Comparison of ENCODE assay signal across 10 cellular contexts in the genomic region with DNA sequence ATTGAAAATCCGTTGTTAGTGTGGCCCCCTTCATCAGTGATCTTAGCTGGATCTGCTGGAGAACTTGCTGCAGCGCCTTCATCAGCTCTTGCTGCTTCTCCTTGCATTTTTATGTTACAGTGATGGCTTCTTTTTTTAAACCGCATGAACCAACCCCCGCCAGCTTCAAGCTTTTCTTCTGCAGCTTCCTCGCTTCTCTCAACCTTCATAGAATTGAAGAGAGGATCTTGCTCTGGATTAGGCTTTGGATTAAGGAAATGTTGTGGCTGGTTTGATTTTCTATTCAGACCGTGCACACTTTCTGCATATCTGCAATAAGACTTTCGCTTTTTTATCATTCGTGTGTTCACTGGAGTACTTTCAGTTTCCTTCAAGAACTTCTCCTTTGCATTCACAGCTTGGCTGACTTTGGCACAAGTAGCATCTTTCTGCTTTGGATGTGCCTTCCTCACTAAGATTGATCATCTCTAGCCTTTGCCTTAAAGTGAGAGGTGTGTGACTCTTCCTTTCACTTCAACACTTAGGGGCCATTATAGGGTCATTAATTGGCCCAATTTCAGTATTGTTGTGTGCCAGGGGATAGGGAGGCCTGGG. TPM values are rescaled to one million over a fixed set of nuclear protein-coding genes. Genes with fewer than 3 reads are reported as not detected.
DNase-seq lines count a peak whose midpoint lies in the region; ATAC-seq, FAIRE-seq and TF ChIP-seq lines count a peak whose summit lies in the region.
"Had no signal": no experiment of that assay in that cellular context is flagged by ENCODE, and none has a peak within 500 bp of the region (broad histone marks: within the 10 kb centered on the region; RNA-seq: fewer than 3 reads in every experiment).

No MANE protein-coding gene starts in this region.

- no peaks in the 10 kb centered on the region for H3K79me1 ChIP-seq in H9 (ENCODE audit: insufficient read depth, low read depth, low read length, poor library complexity, severe bottlenecking)

- no peak overlapping the region for H3K4ac ChIP-seq in H9 (ENCODE audit: low read depth, low read length)

- no peaks in the 10 kb centered on the region for H3K27me3 ChIP-seq in KMS-11 (ENCODE audit: insufficient read depth, low read depth)
- no peaks in the 10 kb centered on the region for H3K27me3 ChIP-seq in astrocyte (ENCODE audit: insufficient read depth, low read length)
- H3K27me3 ChIP-seq in A673 (replicated peaks; ENCODE audit: insufficient read depth, low read depth, low read length, poor library complexity): no peaks in the 10 kb centered on the region
- H3K27me3 ChIP-seq in H9 (ENCODE audit: insufficient read depth, low read length): peaks cover 28% of the 10 kb centered on the region

- H3K4me1 Mint-ChIP-seq in activated CD8-positive, alpha-beta memory T cell treated with anti-CD3 and anti-CD28 coated beads, Interleukin-2, amount 10 ng/mL, durations not matched to agents 7 days and 5 days: peaks cover 52% of the 10 kb centered on the region
- H3K4me1 Mint-ChIP-seq in astrocyte (ENCODE audit: low read depth, unreplicated experiment): no peaks in the 10 kb centered on the region
- H3K4me1 Mint-ChIP-seq in stimulated activated memory B cell treated with anti-CD40 and anti-IgM and Interleukin-4, amounts not matched to agents 10 μg/mL and 1 μg/mL and 100 μg/mL, for 72 hours: peaks cover 18% of the 10 kb centered on the region
- H3K4me1 Mint-ChIP-seq in type B pancreatic cell (ENCODE audit: unreplicated experiment): peaks cover 9% of the 10 kb centered on the region
- peaks cover 12 to 18% of the 10 kb centered on the region in 2 experiments for H3K4me1 Mint-ChIP-seq in H9

- no peak overlapping the region for H3K14ac ChIP-seq in H9 (ENCODE audit: insufficient read depth, low read length)

- no peak for FAIRE-seq in astrocyte (lab: Jason Lieb, UNC)
- FAIRE-seq: urothelium cell line had no signal

- no peak overlapping the region for H2BK5ac ChIP-seq in H9 (ENCODE audit: insufficient read length, low read length)

- H4K8ac ChIP-seq in H9 (replicated peaks; ENCODE audit: insufficient read length, low read depth, low read length): no peak overlapping the region

- H3K27ac ChIP-seq in KMS-11 (no peak overlapping the region), astrocyte (ENCODE audit: low read depth, low read length) (no peak overlapping the region), A673 (ENCODE audit: low read depth, low read length, poor library complexity, severe bottlenecking) (no peak overlapping the region), H9 (ENCODE audit: insufficient read length, low read depth, low read length) (no peak overlapping the region)

- intact Hi-C loops in A673 (cut with micrococcal nuclease; ENCODE audit: unreplicated experiment): loop anchor here (5.0 kb wide), 1 partner anchor 123 kb away; no protein-coding TSS in a partner anchor

- no peak overlapping the region for H2BK120ac ChIP-seq in H9 (ENCODE audit: low read depth, low read length, poor library complexity, severe bottlenecking)

- no peak for TF ChIP-seq CTCF in KMS-11 (conservative IDR thresholded peaks at IDR 0.05; ENCODE audit: low read depth, low read length)
- TF ChIP-seq CTCF in astrocyte (IDR thresholded peaks at IDR 0.05; ENCODE audit: insufficient read depth, low read depth, low read length): no peak
- TF ChIP-seq CTCF in type B pancreatic cell (conservative IDR thresholded peaks at IDR 0.05): no peak
- TF ChIP-seq CTCF in A673 (conservative IDR thresholded peaks at IDR 0.05; ENCODE audit: low read depth, low read length): no peak
- TF ChIP-seq CTCF in H9 (conservative IDR thresholded peaks at IDR 0.05): no peak

- peaks cover 35% of the 10 kb centered on the region for H3K36me3 Mint-ChIP-seq in activated CD8-positive, alpha-beta memory T cell treated with anti-CD3 and anti-CD28 coated beads, Interleukin-2, amount 10 ng/mL, durations not matched to agents 7 days and 5 days
- peaks cover 19% of the 10 kb centered on the region for H3K36me3 Mint-ChIP-seq in astrocyte (ENCODE audit: low read depth, unreplicated experiment)
- peaks cover 29% of the 10 kb centered on the region for H3K36me3 Mint-ChIP-seq in stimulated activated memory B cell treated with anti-CD40 and anti-IgM and Interleukin-4, amounts not matched to agents 10 μg/mL and 1 μg/mL and 100 μg/mL, for 72 hours
- peaks cover 19% of the 10 kb centered on the region for H3K36me3 Mint-ChIP-seq in type B pancreatic cell
- H3K36me3 Mint-ChIP-seq in H9 (ENCODE audit: insufficient read depth in 1 of 3, low read depth in 3 of 3): peaks cover 3 to 5% (median 3%) of the 10 kb centered on the region in 3 experiments; a peak in 6 of 7 replicates

- H3K4me3 ChIP-seq in KMS-11 (IDR thresholded peaks at IDR 0.05; ENCODE audit: insufficient read depth, low read depth, low read length) (no peak overlapping the region), astrocyte (ENCODE audit: insufficient read depth, low read depth, low read length) (no peak overlapping the region), A673 (ENCODE audit: low read depth, low read length, poor library complexity, severe bottlenecking) (no peak overlapping the region)

- WGBS in H9 (ENCODE audit: extremely low coverage, insufficient read length, low lambda C conversion rate): no CpG with 5 or more reads among the region's 8 CpGs

- CTCF ChIA-PET in activated CD8-positive, alpha-beta memory T cell treated with anti-CD3 and anti-CD28 coated beads, Interleukin-2, amount 10 ng/mL, durations not matched to agents 7 days and 5 days (lab: Charles Lee): interaction anchor here (1.0 to 3.6 kb wide), 13 partner anchors 9 to 369 kb away, joined by 3 to 43 read pairs (median 15); a partner anchor contains a TSS
- CTCF ChIA-PET in A673 (lab: Charles Lee): interaction anchor here (0.8 kb wide), 1 partner anchor 19 kb away, joined by 3 read pairs; no protein-coding TSS in a partner anchor

- peak; percentile 37 for DNase-seq in activated CD8-positive, alpha-beta memory T cell treated with anti-CD3 and anti-CD28 coated beads, Interleukin-2, amount 10 ng/mL, durations not matched to agents 7 days and 5 days
- DNase-seq in activated CD8-positive, alpha-beta memory T cell treated with anti-CD3 and anti-CD28 coated beads, Interleukin-2, amount 50 U/mL, for 48 hours: no peak
- no peak for DNase-seq in astrocyte (ENCODE audit: low read depth)
- no peak for DNase-seq in type B pancreatic cell (ENCODE audit: extremely low spot score, unreplicated experiment)
- DNase-seq in A673 (ENCODE audit: low spot score): no peak
- DNase-seq in H9: no peak

- no TSS peak for BruUV-seq in A673 (replicated peaks; lab: Mats Ljungman, UMichigan)

- no peak overlapping the region for H3K56ac ChIP-seq in H9 (ENCODE audit: insufficient read length, low read depth, low read length)

- H3K18ac ChIP-seq in H9 (ENCODE audit: insufficient read length, low read depth, low read length): no peak overlapping the region

- no peak overlapping the region for H2BK15ac ChIP-seq in H9 (ENCODE audit: low read depth, low read length)

- peaks cover 15% of the 10 kb centered on the region for H3K4me1 ChIP-seq in KMS-11 (ENCODE audit: low read depth, poor library complexity, severe bottlenecking)
- peaks cover 7% of the 10 kb centered on the region for H3K4me1 ChIP-seq in astrocyte (ENCODE audit: insufficient read depth, low read length)
- peaks cover 3% of the 10 kb centered on the region for H3K4me1 ChIP-seq in A673 (ENCODE audit: insufficient read depth, low read length, poor library complexity, severe bottlenecking)
- H3K4me1 ChIP-seq in H9 (ENCODE audit: insufficient read depth, low read length): no peaks in the 10 kb centered on the region

- no peaks in the 10 kb centered on the region for H3K9me3 Mint-ChIP-seq in activated CD8-positive, alpha-beta memory T cell treated with anti-CD3 and anti-CD28 coated beads, Interleukin-2, amount 10 ng/mL, durations not matched to agents 7 days and 5 days (ENCODE audit: low read depth)
- H3K9me3 Mint-ChIP-seq in astrocyte (ENCODE audit: unreplicated experiment) (peaks cover 4% of the 10 kb centered on the region), type B pancreatic cell (no peaks in the 10 kb centered on the region), H9 (peaks cover 4 to 5% of the 10 kb centered on the region in 2 experiments; a peak in 2 of 5 replicates)
- H3K9me3 Mint-ChIP-seq in stimulated activated memory B cell treated with anti-CD40 and anti-IgM and Interleukin-4, amounts not matched to agents 10 μg/mL and 1 μg/mL and 100 μg/mL, for 72 hours: no peaks in the 10 kb centered on the region
- H3K9me3 Mint-ChIP-seq: activated naive CD4-positive, alpha-beta T cell treated with anti-CD3 and anti-CD28 coated beads, Interleukin-2, amount 50 U/mL, for 72 hours had no signal

- no peak overlapping the region for H2BK12ac ChIP-seq in H9 (ENCODE audit: insufficient read length, low read depth, low read length)

- H3K4me2 ChIP-seq in KMS-11: peak overlapping the region; percentile 14; the same call in 1 of the 2 replicates
- peak overlapping the region; percentile 82 for H3K4me2 ChIP-seq in astrocyte (ENCODE audit: low read length)
- no peak overlapping the region for H3K4me2 ChIP-seq in H9 (ENCODE audit: insufficient read depth, insufficient read length, low read length)

- no peaks in the 10 kb centered on the region for H3K79me2 ChIP-seq in KMS-11 (ENCODE audit: insufficient read depth, low read depth)
- H3K79me2 ChIP-seq in astrocyte (ENCODE audit: insufficient read depth, low read length): no peaks in the 10 kb centered on the region
- no peaks in the 10 kb centered on the region for H3K79me2 ChIP-seq in H9 (ENCODE audit: insufficient read depth, low read length)

- no peak overlapping the region for H3T11ph ChIP-seq in H9 (ENCODE audit: low read length)

- H3K27me3 Mint-ChIP-seq in activated CD8-positive, alpha-beta memory T cell treated with anti-CD3 and anti-CD28 coated beads, Interleukin-2, amount 10 ng/mL, durations not matched to agents 7 days and 5 days: no peaks in the 10 kb centered on the region
- peaks cover 48% of the 10 kb centered on the region for H3K27me3 Mint-ChIP-seq in astrocyte (ENCODE audit: low read depth, unreplicated experiment)
- H3K27me3 Mint-ChIP-seq in stimulated activated memory B cell treated with anti-CD40 and anti-IgM and Interleukin-4, amounts not matched to agents 10 μg/mL and 1 μg/mL and 100 μg/mL, for 72 hours: no peaks in the 10 kb centered on the region
- H3K27me3 Mint-ChIP-seq in type B pancreatic cell: peaks cover 3% of the 10 kb centered on the region
- peaks cover 79% of the 10 kb centered on the region for H3K27me3 Mint-ChIP-seq in H9 (ENCODE audit: low read depth)

- H3K9me3 ChIP-seq in astrocyte (ENCODE audit: insufficient read depth, low read depth, low read length) (no peaks in the 10 kb centered on the region), A673 (ENCODE audit: low read depth, low read length, poor library complexity, severe bottlenecking) (no peaks in the 10 kb centered on the region), H9 (ENCODE audit: control insufficient read depth, low read depth, low read length) (no peaks in the 10 kb centered on the region)

- no peaks in the 10 kb centered on the region for H3K23me2 ChIP-seq in H9 (ENCODE audit: insufficient read length, low read depth, low read length, poor library complexity, severe bottlenecking)

- no peak overlapping the region for H2BK20ac ChIP-seq in H9 (ENCODE audit: low read depth, low read length, poor library complexity, severe bottlenecking)

- H2AK5ac ChIP-seq in H9 (ENCODE audit: insufficient read length, low read length): no peak overlapping the region

- H3K9ac ChIP-seq in KMS-11: no peak overlapping the region
- H3K9ac ChIP-seq in astrocyte (ENCODE audit: low read length): no peak overlapping the region
- no peak overlapping the region for H3K9ac ChIP-seq in H9 (ENCODE audit: extremely low read depth, insufficient read length, low read length)

- H4K5ac ChIP-seq in H9 (ENCODE audit: insufficient read length, low read depth, low read length): no peak overlapping the region

- H4K91ac ChIP-seq in H9 (ENCODE audit: insufficient read length, low read depth, low read length): no peak overlapping the region

- H4K20me1 ChIP-seq in KMS-11 (ENCODE audit: insufficient read depth) (no peaks in the 10 kb centered on the region), astrocyte (ENCODE audit: insufficient read depth, low read length) (peaks cover 5% of the 10 kb centered on the region), H9 (ENCODE audit: control insufficient read depth, insufficient read depth, insufficient read length) (no peaks in the 10 kb centered on the region)

- ATAC-seq in activated CD8-positive, alpha-beta memory T cell treated with anti-CD3 and anti-CD28 coated beads, Interleukin-2, amount 10 ng/mL, durations not matched to agents 7 days and 5 days: peak; percentile 3
- peak; percentile 65 for ATAC-seq in stimulated activated memory B cell treated with anti-CD40 and anti-IgM and Interleukin-4, amounts not matched to agents 10 μg/mL and 1 μg/mL and 100 μg/mL, for 72 hours

- peak overlapping the region; percentile 45 for H3K27ac Mint-ChIP-seq in activated CD8-positive, alpha-beta memory T cell treated with anti-CD3 and anti-CD28 coated beads, Interleukin-2, amount 10 ng/mL, durations not matched to agents 7 days and 5 days
- H3K27ac Mint-ChIP-seq in astrocyte (ENCODE audit: unreplicated experiment) (no peak overlapping the region), type B pancreatic cell (no peak overlapping the region), H9 (no peak overlapping the region)
- peak overlapping the region; percentile 62 for H3K27ac Mint-ChIP-seq in stimulated activated memory B cell treated with anti-CD40 and anti-IgM and Interleukin-4, amounts not matched to agents 10 μg/mL and 1 μg/mL and 100 μg/mL, for 72 hours
- H3K27ac Mint-ChIP-seq: activated naive CD4-positive, alpha-beta T cell treated with anti-CD3 and anti-CD28 coated beads, Interleukin-2, amount 50 U/mL, for 72 hours had no signal

- POLR2A ChIA-PET in A673 (lab: Charles Lee; ENCODE audit: low non-redundant PET): no interaction called here

- H3K36me3 ChIP-seq in KMS-11 (ENCODE audit: insufficient read depth) (no peaks in the 10 kb centered on the region), astrocyte (ENCODE audit: insufficient read depth, low read length) (peaks cover 6% of the 10 kb centered on the region), A673 (ENCODE audit: insufficient read depth, low read length, poor library complexity, severe bottlenecking) (peaks cover 7% of the 10 kb centered on the region)

- H3K4me3 Mint-ChIP-seq in activated CD8-positive, alpha-beta memory T cell treated with anti-CD3 and anti-CD28 coated beads, Interleukin-2, amount 10 ng/mL, durations not matched to agents 7 days and 5 days: peak overlapping the region; percentile 44
- H3K4me3 Mint-ChIP-seq in astrocyte (ENCODE audit: unreplicated experiment) (no peak overlapping the region), type B pancreatic cell (no peak overlapping the region), H9 (no peak overlapping the region)
- H3K4me3 Mint-ChIP-seq in stimulated activated memory B cell treated with anti-CD40 and anti-IgM and Interleukin-4, amounts not matched to agents 10 μg/mL and 1 μg/mL and 100 μg/mL, for 72 hours: peak overlapping the region; percentile 61

- no peak overlapping the region for H3K23ac ChIP-seq in H9 (ENCODE audit: insufficient read length, low read depth, low read length)

- H2AFZ ChIP-seq in KMS-11 (ENCODE audit: low read depth): no peak overlapping the region
- H2AFZ ChIP-seq in astrocyte (ENCODE audit: low read depth, low read length): no peak overlapping the region
- no peak overlapping the region for H2AFZ ChIP-seq in H9 (ENCODE audit: low read length)

RNA-seq across cellular contexts. Expression of a gene that starts 13.1 kb away (rescaled TPM):
- total RNA-seq in activated CD8-positive, alpha-beta memory T cell treated with anti-CD3 and anti-CD28 coated beads, Interleukin-2, amount 10 ng/mL, durations not matched to agents 7 days and 5 days: 100 to 1,000 TPM; 145 to 166 TPM
- 129 and 146 TPM in 2 replicates for total RNA-seq in astrocyte
- 108 and 117 TPM in 2 replicates for total RNA-seq in type B pancreatic cell (ENCODE audit: low replicate concordance)
- total RNA-seq in A673 (2021): 146 and 170 TPM in 2 replicates
- total RNA-seq in H9 (2021): 63.4 and 67.2 TPM in 2 replicates

Comparison
In these comparisons a context has a peak if more than half of its experiments do, and no peak if none do; other contexts are left out.
1. H3K27ac Mint-ChIP-seq: peak in activated CD8-positive, alpha-beta memory T cell treated with anti-CD3 and anti-CD28 coated beads, Interleukin-2, amount 10 ng/mL, durations not matched to agents 7 days and 5 days (single experiment) and stimulated activated memory B cell treated with anti-CD40 and anti-IgM and Interleukin-4, amounts not matched to agents 10 μg/mL and 1 μg/mL and 100 μg/mL, for 72 hours (single experiment); none in astrocyte (single experiment), type B pancreatic cell (single experiment) and H9 (0 of 3).
2. H3K4me3 Mint-ChIP-seq: peak in activated CD8-positive, alpha-beta memory T cell treated with anti-CD3 and anti-CD28 coated beads, Interleukin-2, amount 10 ng/mL, durations not matched to agents 7 days and 5 days (single experiment) and stimulated activated memory B cell treated with anti-CD40 and anti-IgM and Interleukin-4, amounts not matched to agents 10 μg/mL and 1 μg/mL and 100 μg/mL, for 72 hours (single experiment); none in astrocyte (single experiment), type B pancreatic cell (single experiment) and H9 (0 of 2).